ENCODE assay signal across 8 cellular contexts in the genomic region with DNA sequence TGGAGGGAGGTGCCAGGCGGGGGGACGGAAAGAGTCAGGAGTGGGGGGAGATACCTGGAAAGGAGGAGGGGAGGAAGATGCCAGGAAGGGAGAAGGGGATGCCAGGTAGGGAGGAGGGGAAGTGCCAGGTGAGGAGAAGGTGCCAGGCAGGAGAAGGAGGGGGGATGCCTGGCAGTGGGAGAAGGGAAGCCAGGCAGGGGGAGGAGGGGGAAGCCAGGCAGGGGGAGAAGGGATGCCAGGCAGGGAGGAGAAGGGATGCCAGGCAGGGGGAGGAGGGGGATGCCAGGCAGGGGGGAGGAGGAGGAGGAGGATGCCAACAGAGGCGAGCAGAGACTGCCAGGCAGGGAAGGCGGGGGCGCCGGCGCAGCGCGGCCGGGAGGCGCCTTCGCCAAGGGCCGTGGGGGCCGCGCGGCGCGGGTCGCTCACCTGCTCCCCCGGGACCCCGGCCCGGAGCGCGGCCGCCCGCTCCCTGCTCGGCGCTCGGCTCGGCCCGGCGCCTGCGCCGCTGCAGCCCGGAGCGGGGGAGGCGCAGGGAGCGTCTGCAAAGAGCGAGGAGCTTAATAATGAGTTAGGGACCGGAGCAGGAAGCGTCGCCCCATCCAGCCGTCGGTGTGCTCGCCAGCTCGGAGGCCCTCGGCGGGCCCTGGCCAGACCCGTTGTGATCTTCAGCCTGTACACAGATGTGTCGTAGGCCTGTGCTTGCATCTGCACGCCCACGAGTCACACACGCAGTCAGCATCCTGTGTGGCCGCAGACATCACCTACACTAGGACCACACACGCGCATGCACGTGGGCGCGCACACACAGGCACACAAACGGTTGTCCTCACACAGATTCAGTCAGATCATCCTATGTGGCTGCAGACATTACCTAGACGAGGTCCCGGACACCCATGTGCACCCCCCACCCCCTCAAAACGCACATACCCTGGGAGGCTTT. TPM values are rescaled to one million over a fixed set of nuclear protein-coding genes. Genes with fewer than 3 reads are reported as not detected.
DNase-seq lines count a peak whose midpoint lies in the region; ATAC-seq and TF ChIP-seq lines count a peak whose summit lies in the region.

No MANE protein-coding gene starts in this region.

- peak; percentile 15 to 68 (median 42) for DNase-seq in CD8-positive, alpha-beta memory T cell
- DNase-seq in HEK293T (ENCODE audit: extremely low spot score), result peak; percentile 96
- DNase-seq in NCI-H446 treated with DMSO at 0.1 percent for 48 hours (lab: John Stamatoyannopoulos, UW), result peak; percentile 6
- peak; percentile 58 for DNase-seq in activated CD4-positive, alpha-beta memory T cell treated with anti-CD3 and anti-CD28 coated beads, Interleukin-2, amount 10 ng/mL, durations not matched to agents 7 days and 5 days
- DNase-seq in effector CD4-positive, alpha-beta T cell, result peak; percentile 23
- DNase-seq in memory B cell (ENCODE audit: low spot score in 2 of 2), result peak in 1 of 2 donors; percentile 46
- peak; percentile 26 to 58 (median 31) for DNase-seq in stimulated activated CD4-positive, alpha-beta T cell treated with anti-CD3 and anti-CD28 coated beads, TNF-alpha, amount 100 ng/mL, for 48 hours (ENCODE audit: low read depth in 3 of 3)

- peaks cover 0 to 6% (median 0%) of the 10 kb centered on the region in 3 donors for H3K36me3 Mint-ChIP-seq in CD8-positive, alpha-beta memory T cell
- H3K36me3 Mint-ChIP-seq in activated CD4-positive, alpha-beta memory T cell treated with anti-CD3 and anti-CD28 coated beads, Interleukin-2, amount 10 ng/mL, durations not matched to agents 7 days and 5 days (ENCODE audit: low read depth), result no peaks in the 10 kb centered on the region
- H3K36me3 Mint-ChIP-seq in memory B cell, result no peaks in the 10 kb centered on the region

- peaks cover 28 to 36% (median 33%) of the 10 kb centered on the region in 3 donors for H3K4me1 Mint-ChIP-seq in CD8-positive, alpha-beta memory T cell
- peaks cover 14% of the 10 kb centered on the region for H3K4me1 Mint-ChIP-seq in activated CD4-positive, alpha-beta memory T cell treated with anti-CD3 and anti-CD28 coated beads, Interleukin-2, amount 10 ng/mL, durations not matched to agents 7 days and 5 days
- H3K4me1 Mint-ChIP-seq in memory B cell, result peaks cover 14% of the 10 kb centered on the region

- CTCF ChIA-PET in CD8-positive, alpha-beta memory T cell (lab: Charles Lee), result interaction anchor here (1.0 to 1.5 kb wide), 4 partner anchors 27 to 43 kb away, joined by 3 to 7 read pairs (median 4); no protein-coding TSS in a partner anchor
- CTCF ChIA-PET in HEK293T (lab: Yijun Ruan, JAX), result interaction anchor here (0.7 to 1.5 kb wide), 6 partner anchors 9 to 70 kb away, joined by 3 to 7 read pairs (median 4); no protein-coding TSS in a partner anchor
- CTCF ChIA-PET in activated CD4-positive, alpha-beta memory T cell treated with anti-CD3 and anti-CD28 coated beads, Interleukin-2, amount 10 ng/mL, durations not matched to agents 7 days and 5 days (lab: Charles Lee), result interaction anchor here (0.8 to 1.0 kb wide), 3 partner anchors 9 to 33 kb away, joined by 3 to 4 read pairs (median 3); no protein-coding TSS in a partner anchor

- no peak overlapping the region for H3K27ac ChIP-seq in CD8-positive, alpha-beta memory T cell (ENCODE audit: low read depth, low read length)

- peaks cover 0 to 2% (median 0%) of the 10 kb centered on the region in 5 donors for H3K9me3 Mint-ChIP-seq in CD8-positive, alpha-beta memory T cell
- no peaks in the 10 kb centered on the region for H3K9me3 Mint-ChIP-seq in activated CD4-positive, alpha-beta memory T cell treated with anti-CD3 and anti-CD28 coated beads, Interleukin-2, amount 10 ng/mL, durations not matched to agents 7 days and 5 days
- no peaks in the 10 kb centered on the region for H3K9me3 Mint-ChIP-seq in memory B cell

- H3K27me3 ChIP-seq in CD8-positive, alpha-beta memory T cell (ENCODE audit: insufficient read depth, low read length, poor library complexity, severe bottlenecking), result peaks cover 4% of the 10 kb centered on the region

- peak; percentile 87 for ATAC-seq in memory B cell (ENCODE audit: low read depth)
- ATAC-seq in HG03442 (IDR thresholded peaks at IDR 0.05; ENCODE audit: unreplicated experiment), result no peak

- peak overlapping the region; percentile 83 to 90 (median 87) for H3K4me3 Mint-ChIP-seq in CD8-positive, alpha-beta memory T cell
- peak overlapping the region; percentile 52 for H3K4me3 Mint-ChIP-seq in activated CD4-positive, alpha-beta memory T cell treated with anti-CD3 and anti-CD28 coated beads, Interleukin-2, amount 10 ng/mL, durations not matched to agents 7 days and 5 days
- H3K4me3 Mint-ChIP-seq in memory B cell, result peak overlapping the region; percentile 81

- H3K9me3 ChIP-seq in CD8-positive, alpha-beta memory T cell (ENCODE audit: low read length), result no peaks in the 10 kb centered on the region

- H3K36me3 ChIP-seq in CD8-positive, alpha-beta memory T cell (ENCODE audit: insufficient read depth, low read length), result no peaks in the 10 kb centered on the region

- H3K27me3 Mint-ChIP-seq in CD8-positive, alpha-beta memory T cell, result peaks cover 4 to 23% of the 10 kb centered on the region in 2 donors
- peaks cover 29% of the 10 kb centered on the region for H3K27me3 Mint-ChIP-seq in activated CD4-positive, alpha-beta memory T cell treated with anti-CD3 and anti-CD28 coated beads, Interleukin-2, amount 10 ng/mL, durations not matched to agents 7 days and 5 days
- H3K27me3 Mint-ChIP-seq in memory B cell, result peaks cover 31% of the 10 kb centered on the region

- POLR2A ChIA-PET in CD8-positive, alpha-beta memory T cell (lab: Charles Lee), result no interaction called here
- POLR2A ChIA-PET in HEK293T (lab: Yijun Ruan, JAX), result interaction anchor here (0.6 to 1.6 kb wide), 20 partner anchors 9 to 191 kb away, joined by 3 to 29 read pairs (median 5); a partner anchor contains a TSS
- POLR2A ChIA-PET in activated CD4-positive, alpha-beta memory T cell treated with anti-CD3 and anti-CD28 coated beads, Interleukin-2, amount 10 ng/mL, durations not matched to agents 7 days and 5 days (lab: Charles Lee), result interaction anchor here (1.4 kb wide), 1 partner anchor 10 kb away, joined by 3 read pairs; no protein-coding TSS in a partner anchor

- H3K27ac Mint-ChIP-seq in CD8-positive, alpha-beta memory T cell, result peak overlapping the region in 7 of 8 donors; percentile 12 to 89 (median 76)
- no peak overlapping the region for H3K27ac Mint-ChIP-seq in activated CD4-positive, alpha-beta memory T cell treated with anti-CD3 and anti-CD28 coated beads, Interleukin-2, amount 10 ng/mL, durations not matched to agents 7 days and 5 days
- no peak overlapping the region for H3K27ac Mint-ChIP-seq in memory B cell

- peak overlapping the region; percentile 56 for H3K4me3 ChIP-seq in CD8-positive, alpha-beta memory T cell (ENCODE audit: low read length)

- peaks cover 20% of the 10 kb centered on the region for H3K4me1 ChIP-seq in CD8-positive, alpha-beta memory T cell (ENCODE audit: insufficient read depth, low read length)

TF ChIP-seq in HEK293T, 16 proteins besides CTCF, POLR2A, EP300 and RAD21:
- peak; percentile 72 for TF ChIP-seq FOXM1 (IDR thresholded peaks at IDR 0.05; ENCODE audit: borderline replicate concordance)
- peak; percentile 91 for TF ChIP-seq L3MBTL2 (conservative IDR thresholded peaks at IDR 0.05)
- TF ChIP-seq FOXA1 (IDR thresholded peaks at IDR 0.05), result no peak
TF ChIP-seq in HEK293T: peak in this region for 2.

RNA-seq across cellular contexts. Expression of a gene that starts 28.4 kb away (rescaled TPM):
- total RNA-seq in CD8-positive, alpha-beta memory T cell, result 1 to 10 TPM; 1.8 to 2.1 TPM
- polyA plus RNA-seq in CD8-positive, alpha-beta memory T cell, result 5.7 TPM
- 1 to 10 TPM; 1.5 to 2.7 TPM for total RNA-seq in activated CD4-positive, alpha-beta memory T cell treated with anti-CD3 and anti-CD28 coated beads, Interleukin-2, amount 10 ng/mL, durations not matched to agents 7 days and 5 days

RNA-seq across cellular contexts. Expression of a gene that starts 44.6 kb away (rescaled TPM):
- total RNA-seq in CD8-positive, alpha-beta memory T cell, result 10 to 100 TPM; 36.6 to 37.0 TPM
- polyA plus RNA-seq in CD8-positive, alpha-beta memory T cell, result 31.3 TPM
- 10 to 100 TPM; 56.0 to 56.4 TPM for total RNA-seq in activated CD4-positive, alpha-beta memory T cell treated with anti-CD3 and anti-CD28 coated beads, Interleukin-2, amount 10 ng/mL, durations not matched to agents 7 days and 5 days

RNA-seq across cellular contexts. Expression of a gene that starts 49.9 kb away (rescaled TPM):
- total RNA-seq in CD8-positive, alpha-beta memory T cell, result 10 to 100 TPM; 86.5 to 95.1 TPM
- polyA plus RNA-seq in CD8-positive, alpha-beta memory T cell, result 36.7 TPM
- 10 to 100 TPM; 23.1 to 27.6 TPM for total RNA-seq in activated CD4-positive, alpha-beta memory T cell treated with anti-CD3 and anti-CD28 coated beads, Interleukin-2, amount 10 ng/mL, durations not matched to agents 7 days and 5 days

Comparison
In these comparisons a context has a peak if more than half of its experiments do, and no peak if none do; other contexts are left out.
1. H3K27ac Mint-ChIP-seq: peak in CD8-positive, alpha-beta memory T cell (7 of 8); none in activated CD4-positive, alpha-beta memory T cell treated with anti-CD3 and anti-CD28 coated beads, Interleukin-2, amount 10 ng/mL, durations not matched to agents 7 days and 5 days (single experiment) and memory B cell (single experiment).
2. Peak in every context shown above with its lines, with median percentiles within 50 percentile points of each other: H3K4me3 Mint-ChIP-seq.